Comparison of ENCODE assay signal across 20 cellular contexts in the genomic region with DNA sequence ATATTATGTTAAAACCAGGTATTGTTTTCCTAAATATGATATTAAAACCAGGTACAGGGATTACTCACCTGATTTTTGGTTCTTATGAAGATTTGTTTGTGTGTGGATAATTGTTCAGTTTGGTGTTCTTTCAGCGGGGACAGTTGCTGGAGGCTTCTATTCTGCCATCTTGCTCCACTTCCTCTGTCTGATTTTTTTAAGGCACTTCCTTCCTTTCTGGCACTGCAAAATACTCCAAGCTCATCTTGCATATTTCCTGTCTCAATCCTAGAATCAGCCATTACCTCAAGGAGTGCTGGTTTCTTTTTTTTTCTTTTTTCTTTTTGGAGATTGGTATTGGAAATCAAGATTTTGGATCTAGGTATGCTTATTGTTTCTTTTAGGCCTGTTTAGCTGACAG.
DNase-seq lines count a peak whose midpoint lies in the region; ATAC-seq and TF ChIP-seq lines count a peak whose summit lies in the region.
"Had no signal": no experiment of that assay in that cellular context is flagged by ENCODE, and none has a peak within 500 bp of the region (broad histone marks: within the 10 kb centered on the region; RNA-seq: fewer than 3 reads in every experiment).

No MANE protein-coding gene starts in this region.

- no peaks in the 10 kb centered on the region for H3K27me3 ChIP-seq in BLaER1 treated with 17β-estradiol and CSF1 and Interleukin-3, amounts not matched to agents 10 nM and 100 nM
- no peaks in the 10 kb centered on the region for H3K27me3 ChIP-seq in Loucy (ENCODE audit: insufficient read depth, low read length, poor library complexity, severe bottlenecking)

- H2AFZ ChIP-seq in Loucy (ENCODE audit: low read length), result peak overlapping the region; percentile 65; the same call in 1 of the 2 replicates

- H3K9me3 ChIP-seq in BLaER1 treated with 17β-estradiol and CSF1 and Interleukin-3, amounts not matched to agents 10 nM and 100 nM (replicated peaks in 1 of 11), result peaks cover 22 to 51% (median 39%) of the 10 kb centered on the region in 11 experiments
- H3K9me3 ChIP-seq in Loucy (ENCODE audit: insufficient read depth, low read depth, low read length), result no peaks in the 10 kb centered on the region

- peak overlapping the region; percentile 12 to 73 (median 65); a peak in 20 of 22 replicates for H3K4me2 ChIP-seq in BLaER1 treated with 17β-estradiol and CSF1 and Interleukin-3, amounts not matched to agents 10 nM and 100 nM
- H3K4me2 ChIP-seq in Loucy (ENCODE audit: low read depth, low read length, poor library complexity, severe bottlenecking), result peak overlapping the region; percentile 38

- no peaks in the 10 kb centered on the region for H3F3A ChIP-seq in Loucy (ENCODE audit: low read depth)

- peak overlapping the region; percentile 65 for H3K27ac Mint-ChIP-seq in activated T-helper 17 cell treated with anti-CD3 and anti-CD28 coated beads, Interleukin-2, amount 50 U/mL, for 72 hours
- no peak overlapping the region for H3K27ac Mint-ChIP-seq in endothelial cell (ENCODE audit: unreplicated experiment)
- H3K27ac Mint-ChIP-seq: IgD-negative memory B cell had no signal

- 0 out of 22 replicates have a peak overlapping the region, but pooled peaks of 1 of the 11 experiments have one; percentile 5 for H3K9ac ChIP-seq in BLaER1 treated with 17β-estradiol and CSF1 and Interleukin-3, amounts not matched to agents 10 nM and 100 nM
- no peak overlapping the region for H3K9ac ChIP-seq in Loucy (ENCODE audit: low read depth, low read length, poor library complexity, severe bottlenecking)

- no peaks in the 10 kb centered on the region for H3K27me3 Mint-ChIP-seq in activated T-helper 17 cell treated with anti-CD3 and anti-CD28 coated beads, Interleukin-2, amount 50 U/mL, for 72 hours
- H3K27me3 Mint-ChIP-seq in endothelial cell (ENCODE audit: unreplicated experiment), result no peaks in the 10 kb centered on the region

- H3K9me3 Mint-ChIP-seq in activated T-helper 17 cell treated with anti-CD3 and anti-CD28 coated beads, Interleukin-2, amount 50 U/mL, for 72 hours, result peaks cover 6% of the 10 kb centered on the region
- no peaks in the 10 kb centered on the region for H3K9me3 Mint-ChIP-seq in endothelial cell (ENCODE audit: unreplicated experiment)
- H3K9me3 Mint-ChIP-seq: IgD-negative memory B cell had no signal

- peaks cover 11% of the 10 kb centered on the region for H3K4me1 Mint-ChIP-seq in activated T-helper 17 cell treated with anti-CD3 and anti-CD28 coated beads, Interleukin-2, amount 50 U/mL, for 72 hours
- peaks cover 9% of the 10 kb centered on the region for H3K4me1 Mint-ChIP-seq in endothelial cell (ENCODE audit: unreplicated experiment)

- peaks cover 0 to 10% (median 0%) of the 10 kb centered on the region in 11 experiments; a peak in 4 of 22 replicates for H3K36me3 ChIP-seq in BLaER1 treated with 17β-estradiol and CSF1 and Interleukin-3, amounts not matched to agents 10 nM and 100 nM
- no peaks in the 10 kb centered on the region for H3K36me3 ChIP-seq in Loucy (ENCODE audit: insufficient read depth, low read length)

- TF ChIP-seq CTCF in Loucy (conservative IDR thresholded peaks at IDR 0.05; ENCODE audit: low read length), result no peak
- no peak for TF ChIP-seq CTCF in endothelial cell (IDR thresholded peaks at IDR 0.05; ENCODE audit: unreplicated experiment)

- H3K9me2 ChIP-seq in Loucy (replicated peaks; ENCODE audit: low read depth, low read length), result no peaks in the 10 kb centered on the region

- H3K4me3 Mint-ChIP-seq in activated T-helper 17 cell treated with anti-CD3 and anti-CD28 coated beads, Interleukin-2, amount 50 U/mL, for 72 hours, result no peak overlapping the region
- no peak overlapping the region for H3K4me3 Mint-ChIP-seq in endothelial cell (ENCODE audit: unreplicated experiment)

- H3K4me3 ChIP-seq in BLaER1 treated with 17β-estradiol and CSF1 and Interleukin-3, amounts not matched to agents 10 nM and 100 nM, result peak overlapping the region in 8 of 10 experiments; percentile 8 to 52 (median 32); a peak in 11 of 20 replicates
- H3K4me3 ChIP-seq in Loucy (ENCODE audit: low read length, poor library complexity, severe bottlenecking), result peak overlapping the region; percentile 39

- ATAC-seq in activated T-helper 17 cell treated with anti-CD3 and anti-CD28 coated beads, Interleukin-2, amount 50 U/mL, for 72 hours (replicated peaks), result no peak
- no peak for ATAC-seq in HG03039 (IDR thresholded peaks at IDR 0.05; ENCODE audit: unreplicated experiment)
- ATAC-seq: HCT116, PC-3 had no signal

- H3K36me3 Mint-ChIP-seq in activated T-helper 17 cell treated with anti-CD3 and anti-CD28 coated beads, Interleukin-2, amount 50 U/mL, for 72 hours (ENCODE audit: low read depth), result no peaks in the 10 kb centered on the region
- no peaks in the 10 kb centered on the region for H3K36me3 Mint-ChIP-seq in endothelial cell (ENCODE audit: low read depth, unreplicated experiment)
- H3K36me3 Mint-ChIP-seq: IgD-negative memory B cell had no signal

- peak; percentile 55 to 68 for DNase-seq in AML-193 (lab: John Stamatoyannopoulos, UW)
- no peak for DNase-seq in SW 1271 (lab: John Stamatoyannopoulos, UW)
- no peak for DNase-seq in endothelial cell (ENCODE audit: low spot score)
- DNase-seq: C1 segment of cervical spinal cord, GDM1, MM.1S, NCI-H1092 treated with DMSO at 0.1 percent for 48 hours, NCI-H1436 treated with DMSO at 0.1 percent for 48 hours, NCI-H1930, NCI-H226, NCI-H510A treated with DMSO at 0.1 percent for 48 hours, NCI-H774, PC-3, Right ventricle myocardium superior had no signal

- H3K4me1 ChIP-seq in BLaER1 treated with 17β-estradiol and CSF1 and Interleukin-3, amounts not matched to agents 10 nM and 100 nM, result peaks cover 11 to 28% (median 19%) of the 10 kb centered on the region in 10 experiments
- H3K4me1 ChIP-seq in Loucy (ENCODE audit: insufficient read depth, low read length, poor library complexity, severe bottlenecking), result peaks cover 10% of the 10 kb centered on the region

- H3K27ac ChIP-seq in BLaER1 treated with 17β-estradiol and CSF1 and Interleukin-3, amounts not matched to agents 10 nM and 100 nM, result peak overlapping the region in 8 of 11 experiments; percentile 44 to 72 (median 60); a peak in 16 of 22 replicates

- no peaks in the 10 kb centered on the region for H3K79me2 ChIP-seq in Loucy (ENCODE audit: insufficient read depth, low read length)

- H4K20me1 ChIP-seq in BLaER1 treated with 17β-estradiol and CSF1 and Interleukin-3, amounts not matched to agents 10 nM and 100 nM, result no peaks in the 10 kb centered on the region
- no peaks in the 10 kb centered on the region for H4K20me1 ChIP-seq in Loucy (ENCODE audit: insufficient read depth, low read length, poor library complexity, severe bottlenecking)

Comparison
In these comparisons a context has a peak if more than half of its experiments do, and no peak if none do; other contexts are left out.
1. DNase-seq: peak in AML-193 (2 of 2); none in SW 1271 (0 of 2) and endothelial cell (single experiment).